ENCODE assay signal across 11 cellular contexts in genomic region chr15:63439536-63440264, GRCh38. TPM values are rescaled to one million over a fixed set of nuclear protein-coding genes. Genes with fewer than 3 reads are reported as not detected.
DNase-seq lines count a peak whose midpoint lies in the region; ATAC-seq and TF ChIP-seq lines count a peak whose summit lies in the region.
"Had no signal": no experiment of that assay in that cellular context is flagged by ENCODE, and none has a peak within 500 bp of the region (broad histone marks: within the 10 kb centered on the region; RNA-seq: fewer than 3 reads in every experiment).

No MANE protein-coding gene starts in this region.

- H3K4me3 ChIP-seq in BLaER1: no peak overlapping the region
- H3K4me3 ChIP-seq in foreskin fibroblast (ENCODE audit: low read depth in 1 of 2, low read length in 2 of 2): no peak overlapping the region
- no peak overlapping the region for H3K4me3 ChIP-seq in Peyer's patch
- H3K4me3 ChIP-seq: esophagus squamous epithelium had no signal

- no peak for TF ChIP-seq CTCF in foreskin fibroblast (IDR thresholded peaks at IDR 0.05; ENCODE audit: low read depth, low read length)
- no peak for TF ChIP-seq CTCF in Peyer's patch (IDR thresholded peaks at IDR 0.05)

- TF ChIP-seq POLR2A in Peyer's patch (IDR thresholded peaks at IDR 0.05): no peak

- peaks cover 62% of the 10 kb centered on the region for H3K4me1 ChIP-seq in BLaER1
- peaks cover 0 to 15% (median 0%) of the 10 kb centered on the region in 4 donors for H3K4me1 ChIP-seq in Peyer's patch

- H3K9ac ChIP-seq in BLaER1: no peak overlapping the region; the same call in 1 of the 2 replicates

- H3K9me3 ChIP-seq in BLaER1 (no peaks in the 10 kb centered on the region), Peyer's patch (no peaks in the 10 kb centered on the region)
- H3K9me3 ChIP-seq: esophagus squamous epithelium had no signal

- DNase-seq in EH (ENCODE audit: low read depth) (peak; percentile 62), RKO (ENCODE audit: low spot score) (peak; percentile 75), foreskin fibroblast (peak; percentile 42 to 65), Peyer's patch (no peak), HuH-7.5 (ENCODE audit: low spot score) (no peak)
- DNase-seq: Calu3, caudate nucleus, esophagus squamous epithelium had no signal

- no peak for ATAC-seq in SK-N-SH treated with all-trans-retinoic acid at 6 μM for 48 hours

- H3K4me2 ChIP-seq in BLaER1: peak overlapping the region; percentile 79

- H3K27me3 ChIP-seq in BLaER1 (no peaks in the 10 kb centered on the region), Peyer's patch (no peaks in the 10 kb centered on the region)
- H3K27me3 ChIP-seq: esophagus squamous epithelium had no signal

- peak overlapping the region; percentile 51 for H3K27ac ChIP-seq in BLaER1
- H3K27ac ChIP-seq in Peyer's patch: no peak overlapping the region
- H3K27ac ChIP-seq: esophagus squamous epithelium had no signal

- no peaks in the 10 kb centered on the region for H4K20me1 ChIP-seq in BLaER1

- no peaks in the 10 kb centered on the region for H3K36me3 ChIP-seq in BLaER1
- H3K36me3 ChIP-seq in Peyer's patch: no peaks in the 10 kb centered on the region
- H3K36me3 ChIP-seq: esophagus squamous epithelium had no signal

TF ChIP-seq in SK-N-SH treated with all-trans-retinoic acid at 6 μM for 48 hours, 23 proteins besides CTCF, POLR2A, EP300 and RAD21:
- TF ChIP-seq SNAI2 (CRISPR knock-in tag; IDR thresholded peaks at IDR 0.05): no peak
- no peak for TF ChIP-seq CSDC2 (CRISPR knock-in tag; IDR thresholded peaks at IDR 0.05)
- no peak for TF ChIP-seq BACH2 (CRISPR knock-in tag; IDR thresholded peaks at IDR 0.05; ENCODE audit: borderline replicate concordance)
- no peak for TF ChIP-seq OSR1 (CRISPR knock-in tag; IDR thresholded peaks at IDR 0.05)
- no peak for TF ChIP-seq CSRNP3 (CRISPR knock-in tag; IDR thresholded peaks at IDR 0.05)
- no peak for TF ChIP-seq ZFP3 (CRISPR knock-in tag; IDR thresholded peaks at IDR 0.05)
- no peak for TF ChIP-seq TSHZ2 (CRISPR knock-in tag; IDR thresholded peaks at IDR 0.05)
- TF ChIP-seq CREB5 (CRISPR knock-in tag; IDR thresholded peaks at IDR 0.05; ENCODE audit: low read depth): no peak
- TF ChIP-seq ESRRG (CRISPR knock-in tag; IDR thresholded peaks at IDR 0.05): no peak
- TF ChIP-seq ISL1 (CRISPR knock-in tag; IDR thresholded peaks at IDR 0.05): no peak
- TF ChIP-seq GLIS3 (CRISPR knock-in tag; IDR thresholded peaks at IDR 0.05): no peak
- TF ChIP-seq ZC3H10 (CRISPR knock-in tag; IDR thresholded peaks at IDR 0.05): no peak

RNA-seq across cellular contexts. Expression of gene CA12, which starts 58.1 kb away (rescaled TPM):
- 10 to 100 TPM; 22.1 to 79.6 (median 37.0) TPM for total RNA-seq in Peyer's patch
- total RNA-seq: mononuclear cell had no signal

Comparison
In these comparisons a context has a peak if more than half of its experiments do, and no peak if none do; other contexts are left out.
1. DNase-seq: peak in EH (single experiment), RKO (single experiment) and foreskin fibroblast (2 of 2); none in Peyer's patch (0 of 3) and HuH-7.5 (single experiment).